Comparison of ENCODE assay signal across 1 cellular context in the genomic region with DNA sequence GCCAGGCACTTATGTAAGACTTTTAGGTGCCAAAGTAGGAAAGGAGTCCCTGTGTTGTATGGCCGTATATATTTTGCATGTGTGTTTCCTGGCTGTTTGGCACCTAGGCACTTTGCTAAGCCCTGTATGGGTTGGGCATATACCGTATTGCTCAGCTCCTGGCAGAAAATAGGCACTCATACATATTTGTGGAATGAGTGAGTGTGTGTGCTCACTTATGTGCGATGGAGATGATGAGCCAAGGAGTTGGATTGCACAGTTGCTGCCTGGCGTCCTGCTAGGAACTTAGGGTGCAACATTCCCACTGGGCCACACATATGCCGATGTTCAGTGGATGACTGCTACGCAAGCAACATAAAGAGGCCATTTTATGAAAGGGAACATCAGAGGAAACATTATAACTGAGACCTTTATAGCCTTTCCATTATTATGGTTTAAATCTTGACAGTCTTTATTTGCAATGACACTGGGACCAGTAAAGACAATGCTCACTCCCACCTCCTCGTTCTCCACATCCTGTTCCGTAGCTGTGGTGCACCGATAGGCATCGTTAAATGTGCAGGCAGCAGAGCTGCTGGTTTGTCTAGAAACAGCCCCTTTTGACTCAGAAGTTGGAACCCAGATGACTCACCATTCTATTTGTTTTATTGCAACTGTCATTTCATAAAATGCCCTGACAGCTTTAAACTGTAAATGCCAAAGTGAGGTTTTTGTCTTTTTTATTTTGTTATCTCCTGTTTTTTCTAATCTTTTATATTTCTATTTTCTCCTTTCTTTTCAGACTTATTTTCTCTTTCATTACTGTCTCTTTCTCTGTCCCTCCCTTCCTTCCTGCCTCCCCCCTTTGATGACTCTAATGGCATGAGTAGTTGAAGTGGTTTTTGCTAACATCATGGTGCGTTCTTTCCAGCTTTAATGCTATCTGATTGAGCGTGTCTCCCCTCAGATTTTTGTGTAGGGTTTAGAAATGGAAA.
TF ChIP-seq lines count a peak whose summit lies in the region.

No MANE protein-coding gene starts in this region.

TF ChIP-seq in K562, 482 proteins besides CTCF, POLR2A, EP300 and RAD21 (continued from another document and continues in another):
- TF ChIP-seq, protein P1, sequence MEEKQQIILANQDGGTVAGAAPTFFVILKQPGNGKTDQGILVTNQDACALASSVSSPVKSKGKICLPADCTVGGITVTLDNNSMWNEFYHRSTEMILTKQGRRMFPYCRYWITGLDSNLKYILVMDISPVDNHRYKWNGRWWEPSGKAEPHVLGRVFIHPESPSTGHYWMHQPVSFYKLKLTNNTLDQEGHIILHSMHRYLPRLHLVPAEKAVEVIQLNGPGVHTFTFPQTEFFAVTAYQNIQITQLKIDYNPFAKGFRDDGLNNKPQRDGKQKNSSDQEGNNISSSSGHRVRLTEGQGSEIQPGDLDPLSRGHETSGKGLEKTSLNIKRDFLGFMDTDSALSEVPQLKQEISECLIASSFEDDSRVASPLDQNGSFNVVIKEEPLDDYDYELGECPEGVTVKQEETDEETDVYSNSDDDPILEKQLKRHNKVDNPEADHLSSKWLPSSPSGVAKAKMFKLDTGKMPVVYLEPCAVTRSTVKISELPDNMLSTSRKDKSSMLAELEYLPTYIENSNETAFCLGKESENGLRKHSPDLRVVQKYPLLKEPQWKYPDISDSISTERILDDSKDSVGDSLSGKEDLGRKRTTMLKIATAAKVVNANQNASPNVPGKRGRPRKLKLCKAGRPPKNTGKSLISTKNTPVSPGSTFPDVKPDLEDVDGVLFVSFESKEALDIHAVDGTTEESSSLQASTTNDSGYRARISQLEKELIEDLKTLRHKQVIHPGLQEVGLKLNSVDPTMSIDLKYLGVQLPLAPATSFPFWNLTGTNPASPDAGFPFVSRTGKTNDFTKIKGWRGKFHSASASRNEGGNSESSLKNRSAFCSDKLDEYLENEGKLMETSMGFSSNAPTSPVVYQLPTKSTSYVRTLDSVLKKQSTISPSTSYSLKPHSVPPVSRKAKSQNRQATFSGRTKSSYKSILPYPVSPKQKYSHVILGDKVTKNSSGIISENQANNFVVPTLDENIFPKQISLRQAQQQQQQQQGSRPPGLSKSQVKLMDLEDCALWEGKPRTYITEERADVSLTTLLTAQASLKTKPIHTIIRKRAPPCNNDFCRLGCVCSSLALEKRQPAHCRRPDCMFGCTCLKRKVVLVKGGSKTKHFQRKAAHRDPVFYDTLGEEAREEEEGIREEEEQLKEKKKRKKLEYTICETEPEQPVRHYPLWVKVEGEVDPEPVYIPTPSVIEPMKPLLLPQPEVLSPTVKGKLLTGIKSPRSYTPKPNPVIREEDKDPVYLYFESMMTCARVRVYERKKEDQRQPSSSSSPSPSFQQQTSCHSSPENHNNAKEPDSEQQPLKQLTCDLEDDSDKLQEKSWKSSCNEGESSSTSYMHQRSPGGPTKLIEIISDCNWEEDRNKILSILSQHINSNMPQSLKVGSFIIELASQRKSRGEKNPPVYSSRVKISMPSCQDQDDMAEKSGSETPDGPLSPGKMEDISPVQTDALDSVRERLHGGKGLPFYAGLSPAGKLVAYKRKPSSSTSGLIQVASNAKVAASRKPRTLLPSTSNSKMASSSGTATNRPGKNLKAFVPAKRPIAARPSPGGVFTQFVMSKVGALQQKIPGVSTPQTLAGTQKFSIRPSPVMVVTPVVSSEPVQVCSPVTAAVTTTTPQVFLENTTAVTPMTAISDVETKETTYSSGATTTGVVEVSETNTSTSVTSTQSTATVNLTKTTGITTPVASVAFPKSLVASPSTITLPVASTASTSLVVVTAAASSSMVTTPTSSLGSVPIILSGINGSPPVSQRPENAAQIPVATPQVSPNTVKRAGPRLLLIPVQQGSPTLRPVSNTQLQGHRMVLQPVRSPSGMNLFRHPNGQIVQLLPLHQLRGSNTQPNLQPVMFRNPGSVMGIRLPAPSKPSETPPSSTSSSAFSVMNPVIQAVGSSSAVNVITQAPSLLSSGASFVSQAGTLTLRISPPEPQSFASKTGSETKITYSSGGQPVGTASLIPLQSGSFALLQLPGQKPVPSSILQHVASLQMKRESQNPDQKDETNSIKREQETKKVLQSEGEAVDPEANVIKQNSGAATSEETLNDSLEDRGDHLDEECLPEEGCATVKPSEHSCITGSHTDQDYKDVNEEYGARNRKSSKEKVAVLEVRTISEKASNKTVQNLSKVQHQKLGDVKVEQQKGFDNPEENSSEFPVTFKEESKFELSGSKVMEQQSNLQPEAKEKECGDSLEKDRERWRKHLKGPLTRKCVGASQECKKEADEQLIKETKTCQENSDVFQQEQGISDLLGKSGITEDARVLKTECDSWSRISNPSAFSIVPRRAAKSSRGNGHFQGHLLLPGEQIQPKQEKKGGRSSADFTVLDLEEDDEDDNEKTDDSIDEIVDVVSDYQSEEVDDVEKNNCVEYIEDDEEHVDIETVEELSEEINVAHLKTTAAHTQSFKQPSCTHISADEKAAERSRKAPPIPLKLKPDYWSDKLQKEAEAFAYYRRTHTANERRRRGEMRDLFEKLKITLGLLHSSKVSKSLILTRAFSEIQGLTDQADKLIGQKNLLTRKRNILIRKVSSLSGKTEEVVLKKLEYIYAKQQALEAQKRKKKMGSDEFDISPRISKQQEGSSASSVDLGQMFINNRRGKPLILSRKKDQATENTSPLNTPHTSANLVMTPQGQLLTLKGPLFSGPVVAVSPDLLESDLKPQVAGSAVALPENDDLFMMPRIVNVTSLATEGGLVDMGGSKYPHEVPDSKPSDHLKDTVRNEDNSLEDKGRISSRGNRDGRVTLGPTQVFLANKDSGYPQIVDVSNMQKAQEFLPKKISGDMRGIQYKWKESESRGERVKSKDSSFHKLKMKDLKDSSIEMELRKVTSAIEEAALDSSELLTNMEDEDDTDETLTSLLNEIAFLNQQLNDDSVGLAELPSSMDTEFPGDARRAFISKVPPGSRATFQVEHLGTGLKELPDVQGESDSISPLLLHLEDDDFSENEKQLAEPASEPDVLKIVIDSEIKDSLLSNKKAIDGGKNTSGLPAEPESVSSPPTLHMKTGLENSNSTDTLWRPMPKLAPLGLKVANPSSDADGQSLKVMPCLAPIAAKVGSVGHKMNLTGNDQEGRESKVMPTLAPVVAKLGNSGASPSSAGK (IDR thresholded peaks at IDR 0.05) = no peak
- TF ChIP-seq NONO (IDR thresholded peaks at IDR 0.05; ENCODE audit: low read depth in 2 of 2, low read length in 1 of 2) (no peak), SMARCE1 (IDR thresholded peaks at IDR 0.05) (peak; percentile 99), SIN3B (IDR thresholded peaks at IDR 0.05; ENCODE audit: low read depth) (no peak), KDM5B (IDR thresholded peaks at IDR 0.05; ENCODE audit: insufficient replicate concordance, low read depth, low read length) (no peak), TBL1XR1 (IDR thresholded peaks at IDR 0.05; ENCODE audit: low read length in 2 of 2) (no peak), ZBTB7A (IDR thresholded peaks at IDR 0.05; ENCODE audit: borderline replicate concordance, control insufficient read depth, low read depth, low read length) (no peak), ZNF316 (IDR thresholded peaks at IDR 0.05) (peak; percentile 91), THRAP3 (IDR thresholded peaks at IDR 0.05; ENCODE audit: borderline replicate concordance) (0 out of 2 replicates have a peak, but pooled peaks have one; percentile 54), KDM1A (IDR thresholded peaks at IDR 0.05) (peak; percentile 94 to 96), BCOR (IDR thresholded peaks at IDR 0.05) (0 out of 2 replicates have a peak, but pooled peaks have one; percentile 21), ZNF79 (CRISPR knock-in tag; IDR thresholded peaks at IDR 0.05; ENCODE audit: low read depth) (no peak), SP2 (IDR thresholded peaks at IDR 0.05; ENCODE audit: extremely low read depth, low read depth, low read length, poor library complexity, severe bottlenecking) (no peak), ZNF224 (CRISPR knock-in tag; IDR thresholded peaks at IDR 0.05) (no peak), GTF2E2 (tag; IDR thresholded peaks at IDR 0.05) (no peak), BRCA1 (IDR thresholded peaks at IDR 0.05) (no peak), BRCA1 (CRISPR knock-in tag; IDR thresholded peaks at IDR 0.05) (no peak), NR2C1 (IDR thresholded peaks at IDR 0.05) (no peak), NR2C1 (tag; IDR thresholded peaks at IDR 0.05) (no peak), CBX5 (IDR thresholded peaks at IDR 0.05; ENCODE audit: borderline replicate concordance, low read depth) (no peak), POLR3A (IDR thresholded peaks at IDR 0.05; ENCODE audit: borderline replicate concordance, extremely low read depth, insufficient read depth, insufficient read length) (no peak), PRPF4 (IDR thresholded peaks at IDR 0.05; ENCODE audit: insufficient read depth, low read depth, low read length, poor library complexity, severe bottlenecking) (no peak), ZBTB1 (CRISPR knock-in tag; IDR thresholded peaks at IDR 0.05; ENCODE audit: borderline replicate concordance, low read depth) (no peak), CREB1 (IDR thresholded peaks at IDR 0.05) (no peak), CREB1 (CRISPR knock-in tag; IDR thresholded peaks at IDR 0.05) (no peak), SMARCC2 (IDR thresholded peaks at IDR 0.05; ENCODE audit: low read depth) (peak; percentile 95), MCM7 (IDR thresholded peaks at IDR 0.05) (no peak)
- TF ChIP-seq, protein P2, sequence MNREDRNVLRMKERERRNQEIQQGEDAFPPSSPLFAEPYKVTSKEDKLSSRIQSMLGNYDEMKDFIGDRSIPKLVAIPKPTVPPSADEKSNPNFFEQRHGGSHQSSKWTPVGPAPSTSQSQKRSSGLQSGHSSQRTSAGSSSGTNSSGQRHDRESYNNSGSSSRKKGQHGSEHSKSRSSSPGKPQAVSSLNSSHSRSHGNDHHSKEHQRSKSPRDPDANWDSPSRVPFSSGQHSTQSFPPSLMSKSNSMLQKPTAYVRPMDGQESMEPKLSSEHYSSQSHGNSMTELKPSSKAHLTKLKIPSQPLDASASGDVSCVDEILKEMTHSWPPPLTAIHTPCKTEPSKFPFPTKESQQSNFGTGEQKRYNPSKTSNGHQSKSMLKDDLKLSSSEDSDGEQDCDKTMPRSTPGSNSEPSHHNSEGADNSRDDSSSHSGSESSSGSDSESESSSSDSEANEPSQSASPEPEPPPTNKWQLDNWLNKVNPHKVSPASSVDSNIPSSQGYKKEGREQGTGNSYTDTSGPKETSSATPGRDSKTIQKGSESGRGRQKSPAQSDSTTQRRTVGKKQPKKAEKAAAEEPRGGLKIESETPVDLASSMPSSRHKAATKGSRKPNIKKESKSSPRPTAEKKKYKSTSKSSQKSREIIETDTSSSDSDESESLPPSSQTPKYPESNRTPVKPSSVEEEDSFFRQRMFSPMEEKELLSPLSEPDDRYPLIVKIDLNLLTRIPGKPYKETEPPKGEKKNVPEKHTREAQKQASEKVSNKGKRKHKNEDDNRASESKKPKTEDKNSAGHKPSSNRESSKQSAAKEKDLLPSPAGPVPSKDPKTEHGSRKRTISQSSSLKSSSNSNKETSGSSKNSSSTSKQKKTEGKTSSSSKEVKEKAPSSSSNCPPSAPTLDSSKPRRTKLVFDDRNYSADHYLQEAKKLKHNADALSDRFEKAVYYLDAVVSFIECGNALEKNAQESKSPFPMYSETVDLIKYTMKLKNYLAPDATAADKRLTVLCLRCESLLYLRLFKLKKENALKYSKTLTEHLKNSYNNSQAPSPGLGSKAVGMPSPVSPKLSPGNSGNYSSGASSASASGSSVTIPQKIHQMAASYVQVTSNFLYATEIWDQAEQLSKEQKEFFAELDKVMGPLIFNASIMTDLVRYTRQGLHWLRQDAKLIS (CRISPR knock-in tag; IDR thresholded peaks at IDR 0.05) = no peak
- TF ChIP-seq, protein P3, sequence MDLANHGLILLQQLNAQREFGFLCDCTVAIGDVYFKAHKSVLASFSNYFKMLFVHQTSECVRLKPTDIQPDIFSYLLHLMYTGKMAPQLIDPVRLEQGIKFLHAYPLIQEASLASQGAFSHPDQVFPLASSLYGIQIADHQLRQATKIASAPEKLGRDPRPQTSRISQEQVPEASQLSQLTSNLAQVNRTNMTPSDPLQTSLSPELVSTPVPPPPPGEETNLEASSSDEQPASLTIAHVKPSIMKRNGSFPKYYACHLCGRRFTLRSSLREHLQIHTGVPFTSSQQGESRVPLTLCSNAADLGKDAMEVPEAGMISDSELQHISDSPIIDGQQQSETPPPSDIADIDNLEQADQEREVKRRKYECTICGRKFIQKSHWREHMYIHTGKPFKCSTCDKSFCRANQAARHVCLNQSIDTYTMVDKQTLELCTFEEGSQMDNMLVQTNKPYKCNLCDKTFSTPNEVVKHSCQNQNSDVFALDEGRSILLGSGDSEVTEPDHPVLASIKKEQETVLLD (IDR thresholded peaks at IDR 0.05) = peak; percentile 19; the same call in 1 of the 2 replicates
- TF ChIP-seq, protein P4, sequence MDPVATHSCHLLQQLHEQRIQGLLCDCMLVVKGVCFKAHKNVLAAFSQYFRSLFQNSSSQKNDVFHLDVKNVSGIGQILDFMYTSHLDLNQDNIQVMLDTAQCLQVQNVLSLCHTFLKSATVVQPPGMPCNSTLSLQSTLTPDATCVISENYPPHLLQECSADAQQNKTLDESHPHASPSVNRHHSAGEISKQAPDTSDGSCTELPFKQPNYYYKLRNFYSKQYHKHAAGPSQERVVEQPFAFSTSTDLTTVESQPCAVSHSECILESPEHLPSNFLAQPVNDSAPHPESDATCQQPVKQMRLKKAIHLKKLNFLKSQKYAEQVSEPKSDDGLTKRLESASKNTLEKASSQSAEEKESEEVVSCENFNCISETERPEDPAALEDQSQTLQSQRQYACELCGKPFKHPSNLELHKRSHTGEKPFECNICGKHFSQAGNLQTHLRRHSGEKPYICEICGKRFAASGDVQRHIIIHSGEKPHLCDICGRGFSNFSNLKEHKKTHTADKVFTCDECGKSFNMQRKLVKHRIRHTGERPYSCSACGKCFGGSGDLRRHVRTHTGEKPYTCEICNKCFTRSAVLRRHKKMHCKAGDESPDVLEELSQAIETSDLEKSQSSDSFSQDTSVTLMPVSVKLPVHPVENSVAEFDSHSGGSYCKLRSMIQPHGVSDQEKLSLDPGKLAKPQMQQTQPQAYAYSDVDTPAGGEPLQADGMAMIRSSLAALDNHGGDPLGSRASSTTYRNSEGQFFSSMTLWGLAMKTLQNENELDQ (CRISPR knock-in tag; IDR thresholded peaks at IDR 0.05; ENCODE audit: borderline replicate concordance) = no peak
- TF ChIP-seq, protein P5, sequence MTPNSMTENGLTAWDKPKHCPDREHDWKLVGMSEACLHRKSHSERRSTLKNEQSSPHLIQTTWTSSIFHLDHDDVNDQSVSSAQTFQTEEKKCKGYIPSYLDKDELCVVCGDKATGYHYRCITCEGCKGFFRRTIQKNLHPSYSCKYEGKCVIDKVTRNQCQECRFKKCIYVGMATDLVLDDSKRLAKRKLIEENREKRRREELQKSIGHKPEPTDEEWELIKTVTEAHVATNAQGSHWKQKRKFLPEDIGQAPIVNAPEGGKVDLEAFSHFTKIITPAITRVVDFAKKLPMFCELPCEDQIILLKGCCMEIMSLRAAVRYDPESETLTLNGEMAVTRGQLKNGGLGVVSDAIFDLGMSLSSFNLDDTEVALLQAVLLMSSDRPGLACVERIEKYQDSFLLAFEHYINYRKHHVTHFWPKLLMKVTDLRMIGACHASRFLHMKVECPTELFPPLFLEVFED (CRISPR knock-in tag; conservative IDR thresholded peaks at IDR 0.05) = peak; percentile 24; the same call in 1 of the 2 replicates
